Comparison of ENCODE assay signal across 8 cellular contexts in genomic region chrX:16946971-16947562, GRCh38. TPM values are rescaled to one million over a fixed set of nuclear protein-coding genes. Genes with fewer than 3 reads are reported as not detected.
DNase-seq lines count a peak whose midpoint lies in the region; ATAC-seq and TF ChIP-seq lines count a peak whose summit lies in the region.

No MANE protein-coding gene starts in this region.

- CTCF ChIA-PET in mammary epithelial cell (lab: Charles Lee; ENCODE audit: low non-redundant PET), result no interaction called here

- in situ Hi-C loops in mammary epithelial cell (cut with MboI; ENCODE audit: low sequenced_read_pairs in 2 of 2), result no loop called here

- H3K27me3 ChIP-seq in mammary epithelial cell (ENCODE audit: insufficient read depth, low read length) (no peaks in the 10 kb centered on the region), lower lobe of right lung (ENCODE audit: low read depth) (no peaks in the 10 kb centered on the region), tibial nerve (peaks cover 0 to 9% of the 10 kb centered on the region in 2 donors)

- no peaks in the 10 kb centered on the region for H3K36me3 ChIP-seq in mammary epithelial cell (ENCODE audit: insufficient read depth, low read length)
- no peaks in the 10 kb centered on the region for H3K36me3 ChIP-seq in lower lobe of right lung
- no peaks in the 10 kb centered on the region for H3K36me3 ChIP-seq in tibial nerve

- DNase-seq in HFF-Myc (ENCODE audit: extremely low read depth, low read depth) (no peak), RPMI8226 (peak; percentile 45), mammary epithelial cell (no peak), lower lobe of right lung (peak; percentile 47), tibial nerve (ENCODE audit: low spot score in 2 of 2) (no peak), globus pallidus (ENCODE audit: low spot score) (no peak)

- no peaks in the 10 kb centered on the region for H3K79me2 ChIP-seq in mammary epithelial cell (ENCODE audit: insufficient read depth, low read length)

- dilution Hi-C loops in mammary epithelial cell (cut with HindIII; ENCODE audit: low sequenced_read_pairs), result no loop called here

- H2AFZ ChIP-seq in mammary epithelial cell (ENCODE audit: low read depth, low read length), result peak overlapping the region; percentile 88

- H3K4me1 ChIP-seq in mammary epithelial cell (ENCODE audit: insufficient read depth, low read length) (no peaks in the 10 kb centered on the region), lower lobe of right lung (no peaks in the 10 kb centered on the region), tibial nerve (peaks cover 0 to 5% (median 0%) of the 10 kb centered on the region in 4 donors)

- TF ChIP-seq CTCF in HFF-Myc (IDR thresholded peaks at IDR 0.05; ENCODE audit: low read depth, low read length, missing control alignments) (no peak), mammary epithelial cell (conservative IDR thresholded peaks at IDR 0.05 in 1 of 2, IDR thresholded peaks at IDR 0.05 in 1 of 2; ENCODE audit: extremely low read depth in 1 of 2, insufficient read depth in 1 of 2, low read depth in 1 of 2, low read length in 2 of 2) (no peak), lower lobe of right lung (IDR thresholded peaks at IDR 0.05) (no peak), tibial nerve (IDR thresholded peaks at IDR 0.05) (no peak)

- no peaks in the 10 kb centered on the region for H3K9me3 ChIP-seq in mammary epithelial cell (replicated peaks; ENCODE audit: insufficient read depth, low read length)
- H3K9me3 ChIP-seq in lower lobe of right lung, result no peaks in the 10 kb centered on the region
- H3K9me3 ChIP-seq in tibial nerve, result no peaks in the 10 kb centered on the region

- no peak for TF ChIP-seq EP300 in tibial nerve (IDR thresholded peaks at IDR 0.05)

- TF ChIP-seq POLR2A in tibial nerve (IDR thresholded peaks at IDR 0.05), result no peak

- H3K4me3 ChIP-seq in HFF-Myc (replicated peaks; ENCODE audit: low read depth, low read length), result peak overlapping the region; percentile 51
- peak overlapping the region; percentile 46 to 71 (median 65) for H3K4me3 ChIP-seq in mammary epithelial cell (replicated peaks in 1 of 3; ENCODE audit: insufficient read depth in 1 of 3, low read depth in 2 of 3, low read length in 3 of 3)
- peak overlapping the region; percentile 62 for H3K4me3 ChIP-seq in lower lobe of right lung
- peak overlapping the region; percentile 20 to 69 (median 41) for H3K4me3 ChIP-seq in tibial nerve

- peak overlapping the region; percentile 92 for H3K4me2 ChIP-seq in mammary epithelial cell (ENCODE audit: insufficient read depth, low read depth, low read length)

- WGBS in mammary epithelial cell (ENCODE audit: low coverage, missing lambda C conversion rate), result 39% methylated on average over 3 of the region's 43 CpGs
- 0 to 32% methylated on average over 1 to 33 of the region's 43 CpGs for WGBS in tibial nerve, 2 donors

- no TSS peak for BruUV-seq in mammary epithelial cell (replicated peaks; lab: Mats Ljungman, UMichigan)

- no peak overlapping the region for H3K27ac ChIP-seq in mammary epithelial cell (ENCODE audit: insufficient read depth, low read depth, low read length)
- H3K27ac ChIP-seq in lower lobe of right lung, result peak overlapping the region; percentile 46
- H3K27ac ChIP-seq in tibial nerve, result peak overlapping the region in 1 of 4 donors; percentile 61

- peak; percentile 19 for ATAC-seq in GM18502 (IDR thresholded peaks at IDR 0.05; ENCODE audit: poor library complexity, unreplicated experiment)
- peak; percentile 52 to 62 for ATAC-seq in lower lobe of right lung
- ATAC-seq in GM18870 (IDR thresholded peaks at IDR 0.05; ENCODE audit: unreplicated experiment), result no peak

- intact Hi-C loops in mammary epithelial cell (cut with micrococcal nuclease) (loop anchor here (1.0 kb wide), 1 partner anchor 64 kb away; no protein-coding TSS in a partner anchor), lower lobe of right lung (cut with DNase I) (no loop called here)

- no peak overlapping the region for H3K9ac ChIP-seq in mammary epithelial cell (ENCODE audit: insufficient read depth, low read length)

- no peaks in the 10 kb centered on the region for H4K20me1 ChIP-seq in mammary epithelial cell (ENCODE audit: insufficient read depth, low read length)

RNA-seq across cellular contexts. Expression of gene REPS2, which starts 0.6 kb away (rescaled TPM):
- total RNA-seq in mammary epithelial cell (10 to 100 TPM in 1 of 2 donors, 1 to 10 TPM in 1; 4.8 to 11.2 TPM), lower lobe of right lung (18.5 TPM), tibial nerve (10 to 100 TPM in 2 of 4 donors, 1 to 10 TPM in 2; 7.5 to 26.0 (median 9.7) TPM)
- polyA plus RNA-seq in mammary epithelial cell, result 2.3 TPM
- polyA minus RNA-seq in mammary epithelial cell, result 3.3 TPM

Comparison
In these comparisons a context has a peak if more than half of its experiments do, and no peak if none do; other contexts are left out.
1. DNase-seq: peak in RPMI8226 (single experiment) and lower lobe of right lung (single experiment); none in HFF-Myc (single experiment), mammary epithelial cell (single experiment), tibial nerve (0 of 2) and globus pallidus (single experiment).
2. Peak in every context shown above with its lines, with median percentiles within 50 percentile points of each other: H3K4me3 ChIP-seq.